Comparison of ENCODE assay signal across 8 cellular contexts in genomic region chr12:52221912-52222457, GRCh38. TPM values are rescaled to one million over a fixed set of nuclear protein-coding genes. Genes with fewer than 3 reads are reported as not detected.
DNase-seq lines count a peak whose midpoint lies in the region; ATAC-seq, FAIRE-seq and TF ChIP-seq lines count a peak whose summit lies in the region.

No MANE protein-coding gene starts in this region.

- H3K4me1 Mint-ChIP-seq in activated CD8-positive, alpha-beta memory T cell treated with anti-CD3 and anti-CD28 coated beads, Interleukin-2, amount 10 ng/mL, durations not matched to agents 7 days and 5 days = peaks cover 8% of the 10 kb centered on the region

- intact Hi-C loops in psoas muscle (cut with DNase I) = loop anchor here in 1 of 2 donors (5.0 kb wide), 1 partner anchor 55 kb away; no protein-coding TSS in a partner anchor

- TF ChIP-seq POLR2A in GM12892 (IDR thresholded peaks at IDR 0.05; ENCODE audit: low read depth, low read length) (no peak), NB4 (IDR thresholded peaks at IDR 0.05; ENCODE audit: extremely low read depth, insufficient read length) (no peak)

- WGBS in psoas muscle, 3 donors = 12 to 16% (median 13%) methylated on average over 8 of the region's 8 CpGs

- H3K27ac ChIP-seq in psoas muscle = no peak overlapping the region

- H3K36me3 ChIP-seq in psoas muscle (ENCODE audit: insufficient read depth in 1 of 2, low read depth in 1 of 2) = no peaks in the 10 kb centered on the region

- FAIRE-seq in GM12892 (lab: Jason Lieb, UNC) = peak; percentile 46

- DNase-seq in GM12892 (ENCODE audit: insufficient read length) (no peak), NB4 (ENCODE audit: low read depth) (peak; percentile 83), fibroblast of mammary gland (ENCODE audit: low read depth) (peak; percentile 44), psoas muscle (peak; percentile 69 to 81), AG08396 (ENCODE audit: low spot score) (no peak)
- peak; percentile 84 for DNase-seq in activated CD8-positive, alpha-beta memory T cell treated with anti-CD3 and anti-CD28 coated beads, Interleukin-2, amount 10 ng/mL, durations not matched to agents 7 days and 5 days

- H3K36me3 Mint-ChIP-seq in activated CD8-positive, alpha-beta memory T cell treated with anti-CD3 and anti-CD28 coated beads, Interleukin-2, amount 10 ng/mL, durations not matched to agents 7 days and 5 days = no peaks in the 10 kb centered on the region

- TF ChIP-seq CTCF in NB4 (IDR thresholded peaks at IDR 0.05; ENCODE audit: low read depth, low read length) = peak; percentile 94
- peak; percentile 59 for TF ChIP-seq CTCF in fibroblast of mammary gland (conservative IDR thresholded peaks at IDR 0.05; ENCODE audit: control insufficient read depth, insufficient read depth, low read depth, low read length)
- TF ChIP-seq CTCF in psoas muscle (IDR thresholded peaks at IDR 0.05) = peak; percentile 44

- H3K4me3 ChIP-seq in NB4 (ENCODE audit: low read depth, low read length) (no peak overlapping the region), fibroblast of mammary gland (ENCODE audit: control insufficient read depth, low read depth, low read length) (no peak overlapping the region), psoas muscle (no peak overlapping the region)

- no peaks in the 10 kb centered on the region for H3K9me3 ChIP-seq in psoas muscle

- CTCF ChIA-PET in activated CD8-positive, alpha-beta memory T cell treated with anti-CD3 and anti-CD28 coated beads, Interleukin-2, amount 10 ng/mL, durations not matched to agents 7 days and 5 days (lab: Charles Lee) = interaction anchor here (0.6 to 5.0 kb wide), 20 partner anchors 9 to 194 kb away, joined by 3 to 35 read pairs (median 5); no protein-coding TSS in a partner anchor

- H3K9me3 Mint-ChIP-seq in activated CD8-positive, alpha-beta memory T cell treated with anti-CD3 and anti-CD28 coated beads, Interleukin-2, amount 10 ng/mL, durations not matched to agents 7 days and 5 days (ENCODE audit: low read depth) = no peaks in the 10 kb centered on the region

- H3K27me3 Mint-ChIP-seq in activated CD8-positive, alpha-beta memory T cell treated with anti-CD3 and anti-CD28 coated beads, Interleukin-2, amount 10 ng/mL, durations not matched to agents 7 days and 5 days = peaks cover 74% of the 10 kb centered on the region

- peaks cover 0 to 27% (median 0%) of the 10 kb centered on the region in 3 donors for H3K27me3 ChIP-seq in psoas muscle (ENCODE audit: insufficient read depth in 3 of 3, low read length in 2 of 3)

- ATAC-seq in activated CD8-positive, alpha-beta memory T cell treated with anti-CD3 and anti-CD28 coated beads, Interleukin-2, amount 10 ng/mL, durations not matched to agents 7 days and 5 days = peak; percentile 80
- ATAC-seq in psoas muscle (peak; percentile 46 to 88 (median 83)), HG02798 (IDR thresholded peaks at IDR 0.05; ENCODE audit: poor library complexity, unreplicated experiment) (no peak), HG03354 (IDR thresholded peaks at IDR 0.05; ENCODE audit: poor library complexity, severe bottlenecking, unreplicated experiment) (no peak)

- peaks cover 4% of the 10 kb centered on the region for H3K4me1 ChIP-seq in psoas muscle

- H3K27ac Mint-ChIP-seq in activated CD8-positive, alpha-beta memory T cell treated with anti-CD3 and anti-CD28 coated beads, Interleukin-2, amount 10 ng/mL, durations not matched to agents 7 days and 5 days = no peak overlapping the region

- H3K4me3 Mint-ChIP-seq in activated CD8-positive, alpha-beta memory T cell treated with anti-CD3 and anti-CD28 coated beads, Interleukin-2, amount 10 ng/mL, durations not matched to agents 7 days and 5 days = no peak overlapping the region

RNA-seq across cellular contexts. Expression of gene KRT7, which starts 11.1 kb away (rescaled TPM):
- polyA plus RNA-seq in GM12892 (2012; ENCODE audit: missing spikeins) = 10.7 TPM
- 10 to 100 TPM in 1 of 2 experiments, 1 to 10 TPM in 1; 4.7 to 18.3 TPM for total RNA-seq in activated CD8-positive, alpha-beta memory T cell treated with anti-CD3 and anti-CD28 coated beads, Interleukin-2, amount 10 ng/mL, durations not matched to agents 7 days and 5 days
- total RNA-seq in psoas muscle = 1 to 10 TPM in 3 of 4 donors, under 1 TPM in 1; 0.39 to 3.9 (median 1.9) TPM
- 1 to 10 TPM in 2 of 3 donors, under 1 TPM in 1; 0.56 to 2.2 (median 1.6) TPM for polyA plus RNA-seq in psoas muscle

RNA-seq across cellular contexts. Expression of gene KRT80, which starts 30.2 kb away (rescaled TPM):
- not detected for polyA plus RNA-seq in GM12892 (2012; ENCODE audit: missing spikeins)
- not detected for total RNA-seq in activated CD8-positive, alpha-beta memory T cell treated with anti-CD3 and anti-CD28 coated beads, Interleukin-2, amount 10 ng/mL, durations not matched to agents 7 days and 5 days
- total RNA-seq in psoas muscle = 10 to 100 TPM in 1 of 4 donors, 1 to 10 TPM in 2, under 1 TPM in 1; 0.11 to 14.0 (median 2.9) TPM
- polyA plus RNA-seq in psoas muscle = under 1 TPM; 0.13 to 0.44 (median 0.24) TPM

RNA-seq across cellular contexts. Expression of gene KRT86, which starts 52.5 kb away (rescaled TPM):
- 0.51 TPM for polyA plus RNA-seq in GM12892 (2012; ENCODE audit: missing spikeins)
- total RNA-seq in activated CD8-positive, alpha-beta memory T cell treated with anti-CD3 and anti-CD28 coated beads, Interleukin-2, amount 10 ng/mL, durations not matched to agents 7 days and 5 days = 1 to 10 TPM in 1 of 2 experiments, under 1 TPM in 1; 0.18 to 1.2 TPM
- total RNA-seq in psoas muscle = under 1 TPM in 1 of 4 donors, not detected in 3; 0.77 TPM
- polyA plus RNA-seq in psoas muscle = under 1 TPM in 2 of 3 donors, not detected in 1; 0.01 to 0.05 TPM

Comparison
In these comparisons a context has a peak if more than half of its experiments do, and no peak if none do; other contexts are left out.
1. DNase-seq: peak in NB4 (single experiment), activated CD8-positive, alpha-beta memory T cell treated with anti-CD3 and anti-CD28 coated beads, Interleukin-2, amount 10 ng/mL, durations not matched to agents 7 days and 5 days (single experiment), fibroblast of mammary gland (single experiment) and psoas muscle (2 of 2); none in GM12892 (single experiment) and AG08396 (single experiment).
2. CTCF ChIP-seq: peak in every context shown above with its lines; median percentile 94 in NB4; 59 in fibroblast of mammary gland; 44 in psoas muscle.
3. ATAC-seq: peak in activated CD8-positive, alpha-beta memory T cell treated with anti-CD3 and anti-CD28 coated beads, Interleukin-2, amount 10 ng/mL, durations not matched to agents 7 days and 5 days (single experiment) and psoas muscle (4 of 4); none in HG02798 (single experiment) and HG03354 (single experiment).